In genomic region chr15:90596943-90597342, GRCh38 we compare ENCODE assay signal across 12 cellular contexts.
DNase-seq lines count a peak whose midpoint lies in the region; ATAC-seq lines count a peak whose summit lies in the region.
"Had no signal": no experiment of that assay in that cellular context is flagged by ENCODE, and none has a peak within 500 bp of the region (broad histone marks: within the 10 kb centered on the region; RNA-seq: fewer than 3 reads in every experiment).

No MANE protein-coding gene starts in this region.

- H3K36me3 ChIP-seq in SJCRH30 = no peaks in the 10 kb centered on the region

- H3K9me3 Mint-ChIP-seq in IgD-negative memory B cell = no peaks in the 10 kb centered on the region
- peaks cover 0 to 4% of the 10 kb centered on the region in 2 donors for H3K9me3 Mint-ChIP-seq in activated naive CD4-positive, alpha-beta T cell treated with anti-CD3 and anti-CD28 coated beads, Interleukin-2, amount 50 U/mL, for 72 hours

- H3K27ac ChIP-seq in layer of hippocampus (ENCODE audit: low read depth, low read length) = peak overlapping the region; percentile 72
- peak overlapping the region; percentile 76 for H3K27ac ChIP-seq in substantia nigra (ENCODE audit: low read depth, low read length, poor library complexity, severe bottlenecking)
- H3K27ac ChIP-seq in SJCRH30 = no peak overlapping the region

- H3K9me3 ChIP-seq in SJCRH30 (replicated peaks) = no peaks in the 10 kb centered on the region

- H3K4me1 Mint-ChIP-seq in IgD-negative memory B cell = peaks cover 54 to 62% (median 57%) of the 10 kb centered on the region in 3 donors

- H3K4me3 ChIP-seq in SJCRH30 = no peak overlapping the region
- H3K4me3 ChIP-seq: K562 had no signal

- ATAC-seq in activated naive CD4-positive, alpha-beta T cell treated with anti-CD3 and anti-CD28 coated beads, Interleukin-2, amount 50 U/mL, for 72 hours = no peak
- no peak for ATAC-seq in GM21825 (IDR thresholded peaks at IDR 0.05; ENCODE audit: unreplicated experiment)

- H3K27ac Mint-ChIP-seq in IgD-negative memory B cell = peak overlapping the region; percentile 84 to 97 (median 96)
- H3K27ac Mint-ChIP-seq in activated naive CD4-positive, alpha-beta T cell treated with anti-CD3 and anti-CD28 coated beads, Interleukin-2, amount 50 U/mL, for 72 hours = peak overlapping the region; percentile 95 to 96

- H3K36me3 Mint-ChIP-seq in IgD-negative memory B cell = peaks cover 5% of the 10 kb centered on the region
- H3K36me3 Mint-ChIP-seq in activated naive CD4-positive, alpha-beta T cell treated with anti-CD3 and anti-CD28 coated beads, Interleukin-2, amount 50 U/mL, for 72 hours = peaks cover 19 to 55% of the 10 kb centered on the region in 2 donors

- H3K27me3 Mint-ChIP-seq in IgD-negative memory B cell = no peaks in the 10 kb centered on the region

- no peaks in the 10 kb centered on the region for H3K27me3 ChIP-seq in layer of hippocampus (ENCODE audit: control insufficient read depth, insufficient read depth, low read length)
- H3K27me3 ChIP-seq in SJCRH30 = no peaks in the 10 kb centered on the region

- H3K4me3 Mint-ChIP-seq in IgD-negative memory B cell = peak overlapping the region in 3 of 4 donors; percentile 19 to 84 (median 60)

- no peaks in the 10 kb centered on the region for H3K4me1 ChIP-seq in SJCRH30

- DNase-seq in activated naive CD4-positive, alpha-beta T cell treated with anti-CD3 and anti-CD28 coated beads, Interleukin-2, amount 50 U/mL, for 72 hours (ENCODE audit: low spot score in 2 of 2) = no peak
- DNase-seq in substantia nigra (lab: John Stamatoyannopoulos, UW) (peak in 46 of 49 donors; percentile 16 to 83 (median 54)), SJCRH30 (no peak)
- no peak for DNase-seq in stimulated activated CD4-positive, alpha-beta T cell treated with anti-CD3 and anti-CD28 coated beads, Interleukin-4, amount 100 ng/mL, for 24 hours
- DNase-seq: activated CD4-positive, CD25-positive, alpha-beta regulatory T cell; left colon; right cardiac atrium; RPMI8226 had no signal

Comparison
In these comparisons a context has a peak if more than half of its experiments do, and no peak if none do; other contexts are left out.
1. DNase-seq: peak in substantia nigra (46 of 49); none in activated naive CD4-positive, alpha-beta T cell treated with anti-CD3 and anti-CD28 coated beads, Interleukin-2, amount 50 U/mL, for 72 hours (0 of 2), SJCRH30 (0 of 2) and stimulated activated CD4-positive, alpha-beta T cell treated with anti-CD3 and anti-CD28 coated beads, Interleukin-4, amount 100 ng/mL, for 24 hours (single experiment).